8 cellular contexts compared by ENCODE assay signal in the genomic region with DNA sequence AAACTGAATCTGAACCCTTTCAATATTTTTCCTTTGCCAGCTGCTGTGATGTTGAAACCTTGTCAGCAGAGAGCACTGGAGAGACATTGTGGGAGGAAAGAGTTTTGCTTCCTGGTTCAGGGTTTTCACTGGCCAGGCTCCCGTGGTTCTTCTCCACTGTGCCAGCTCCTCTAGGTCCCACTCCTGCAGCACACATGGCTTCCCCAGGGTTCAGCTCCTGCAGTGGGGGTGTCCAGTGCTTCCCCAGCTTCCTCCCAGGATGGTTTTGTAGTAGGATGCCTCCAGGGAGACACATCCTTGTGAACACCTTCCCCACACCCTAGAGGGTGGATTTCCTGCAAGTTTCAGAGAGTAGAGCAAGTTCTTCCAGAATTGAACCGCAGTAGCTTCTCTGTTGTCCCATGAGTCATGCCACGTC. TPM values are rescaled to one million over a fixed set of nuclear protein-coding genes. Genes with fewer than 3 reads are reported as not detected.
A peak's percentile ranks its signal among the peaks of the same experiment; 100 is the strongest.
DNase-seq lines count a peak whose midpoint lies in the region; ATAC-seq and TF ChIP-seq lines count a peak whose summit lies in the region.

No MANE protein-coding gene starts in this region.

- peaks cover 3% of the 10 kb centered on the region for H3K27me3 Mint-ChIP-seq in activated CD8-positive, alpha-beta T cell treated with anti-CD3 and anti-CD28 coated beads, Interleukin-2, amount 10 ng/mL, durations not matched to agents 7 days and 5 days (ENCODE audit: low read depth)

- no peaks in the 10 kb centered on the region for H4K20me1 ChIP-seq in HCT116 (ENCODE audit: insufficient read depth)

- ATAC-seq in HCT116, result peak; percentile 90
- ATAC-seq in Panc1, result peak; percentile 89
- ATAC-seq in activated CD8-positive, alpha-beta T cell treated with anti-CD3 and anti-CD28 coated beads, Interleukin-2, amount 10 ng/mL, durations not matched to agents 7 days and 5 days, result no peak
- ATAC-seq in GM18520 (IDR thresholded peaks at IDR 0.05; ENCODE audit: unreplicated experiment), result no peak
- ATAC-seq in HG03139 (IDR thresholded peaks at IDR 0.05; ENCODE audit: unreplicated experiment), result no peak

- no peak overlapping the region for H3K27ac ChIP-seq in HCT116 (ENCODE audit: low read depth, low read length)
- H3K27ac ChIP-seq in Panc1 (ENCODE audit: low read length), result peak overlapping the region; percentile 31; the same call in 1 of the 2 replicates
- H3K27ac ChIP-seq in stomach, result peak overlapping the region in 2 of 5 donors; percentile 22 to 37

- TF ChIP-seq CTCF in HCT116 (IDR thresholded peaks at IDR 0.05 in 2 of 3, conservative IDR thresholded peaks at IDR 0.05 in 1 of 3; ENCODE audit: borderline replicate concordance in 1 of 3, insufficient read depth in 1 of 3, low read depth in 2 of 3, low read length in 2 of 3), result peak; percentile 37 to 59 (median 43); a peak in 5 of 6 replicates
- TF ChIP-seq CTCF in Panc1 (IDR thresholded peaks at IDR 0.05), result peak; percentile 63
- peak; percentile 48 for TF ChIP-seq CTCF in fibroblast of villous mesenchyme (IDR thresholded peaks at IDR 0.05; ENCODE audit: insufficient read depth, low read depth, low read length)
- peak in 4 of 7 experiments; percentile 20 to 50 (median 38) for TF ChIP-seq CTCF in stomach (IDR thresholded peaks at IDR 0.05)

- no peak overlapping the region for H3K27ac Mint-ChIP-seq in activated CD8-positive, alpha-beta T cell treated with anti-CD3 and anti-CD28 coated beads, Interleukin-2, amount 10 ng/mL, durations not matched to agents 7 days and 5 days

- TF ChIP-seq POLR2A in HCT116 (IDR thresholded peaks at IDR 0.05; ENCODE audit: borderline replicate concordance, extremely low read depth, insufficient read depth, insufficient read length) (no peak), stomach (IDR thresholded peaks at IDR 0.05) (no peak)

- CTCF ChIA-PET in HCT116 (lab: Charles Lee) (interaction anchor here (1.1 to 2.1 kb wide), 3 partner anchors 31 to 421 kb away, joined by 5 to 9 read pairs (median 8); no protein-coding TSS in a partner anchor), Panc1 (lab: Charles Lee) (no interaction called here)
- CTCF ChIA-PET in activated CD8-positive, alpha-beta T cell treated with anti-CD3 and anti-CD28 coated beads, Interleukin-2, amount 10 ng/mL, durations not matched to agents 7 days and 5 days (lab: Charles Lee), result no interaction called here

- WGBS in stomach, 5 donors, result 10 to 25% (median 21%) methylated on average over 3 of the region's 3 CpGs

- no peaks in the 10 kb centered on the region for H3K27me3 ChIP-seq in HCT116 (ENCODE audit: insufficient read depth, low read length)
- H3K27me3 ChIP-seq in Panc1 (ENCODE audit: control insufficient read depth, insufficient read depth, low read length), result no peaks in the 10 kb centered on the region
- H3K27me3 ChIP-seq in stomach, result no peaks in the 10 kb centered on the region

- H3K9me2 ChIP-seq in HCT116 (ENCODE audit: insufficient read depth), result no peaks in the 10 kb centered on the region

- no peak for TF ChIP-seq EP300 in stomach (IDR thresholded peaks at IDR 0.05)

- peak; percentile 36 for DNase-seq in Ammon's horn (ENCODE audit: low spot score)
- peak; percentile 35 for DNase-seq in HCT116 (ENCODE audit: low read depth, low spot score)
- DNase-seq in Panc1 (ENCODE audit: low read depth, low spot score), result no peak
- peak; percentile 36 for DNase-seq in fibroblast of villous mesenchyme (ENCODE audit: low read depth)
- DNase-seq in stomach, result peak; percentile 56
- DNase-seq in activated CD8-positive, alpha-beta T cell treated with anti-CD3 and anti-CD28 coated beads, Interleukin-2, amount 10 ng/mL, durations not matched to agents 7 days and 5 days, result no peak

- H3K9me3 Mint-ChIP-seq in activated CD8-positive, alpha-beta T cell treated with anti-CD3 and anti-CD28 coated beads, Interleukin-2, amount 10 ng/mL, durations not matched to agents 7 days and 5 days (ENCODE audit: insufficient read depth), result no peaks in the 10 kb centered on the region

- H3K9me3 ChIP-seq in HCT116 (ENCODE audit: control insufficient read depth in 1 of 2, insufficient read depth in 1 of 2, low read depth in 1 of 2, low read length in 2 of 2) (no peaks in the 10 kb centered on the region), Panc1 (ENCODE audit: control insufficient read depth, insufficient read depth, low read depth, low read length) (no peaks in the 10 kb centered on the region), stomach (no peaks in the 10 kb centered on the region)

- peak overlapping the region; percentile 70 for H2AFZ ChIP-seq in HCT116 (ENCODE audit: low read depth, low read length, poor library complexity, severe bottlenecking)

- peak; percentile 71 for TF ChIP-seq RAD21 in HCT116 (IDR thresholded peaks at IDR 0.05; ENCODE audit: low read depth)

- no peaks in the 10 kb centered on the region for H3K4me1 Mint-ChIP-seq in activated CD8-positive, alpha-beta T cell treated with anti-CD3 and anti-CD28 coated beads, Interleukin-2, amount 10 ng/mL, durations not matched to agents 7 days and 5 days (ENCODE audit: low read depth)

- in situ Hi-C loops in Panc1 (cut with HindIII; ENCODE audit: low pct_unique_long_range_greater_than_20kb, low sequenced_read_pairs), result no loop called here

- no peaks in the 10 kb centered on the region for H3K36me3 Mint-ChIP-seq in activated CD8-positive, alpha-beta T cell treated with anti-CD3 and anti-CD28 coated beads, Interleukin-2, amount 10 ng/mL, durations not matched to agents 7 days and 5 days (ENCODE audit: low read depth)

- H3K79me2 ChIP-seq in HCT116 (ENCODE audit: insufficient read depth, low read length), result no peaks in the 10 kb centered on the region

- peak overlapping the region; percentile 66 for H3K4me2 ChIP-seq in HCT116 (ENCODE audit: low read length)

- RAD21 ChIA-PET in HCT116 (lab: Charles Lee; ENCODE audit: low non-redundant PET in 1 of 2, low total read pairs in 2 of 2, uncharacterized antibody in 2 of 2, unreplicated experiment in 2 of 2), result interaction anchor here (0.6 to 0.9 kb wide), 2 partner anchors 368 to 1182 kb away, joined by 3 to 4 read pairs; no protein-coding TSS in a partner anchor

- peaks cover 0 to 8% of the 10 kb centered on the region in 2 experiments; a peak in 2 of 4 replicates for H3K4me1 ChIP-seq in HCT116 (ENCODE audit: control insufficient read depth in 1 of 2, insufficient read depth in 2 of 2, low read length in 2 of 2)
- H3K4me1 ChIP-seq in Panc1 (ENCODE audit: control insufficient read depth, insufficient read depth, low read length), result no peaks in the 10 kb centered on the region; the same call in 1 of the 2 replicates
- H3K4me1 ChIP-seq in stomach, result peaks cover 0 to 8% (median 4%) of the 10 kb centered on the region in 4 donors

- POLR2A ChIA-PET in HCT116 (lab: Charles Lee), result no interaction called here
- POLR2A ChIA-PET in Panc1 (lab: Charles Lee), result no interaction called here
- POLR2A ChIA-PET in activated CD8-positive, alpha-beta T cell treated with anti-CD3 and anti-CD28 coated beads, Interleukin-2, amount 10 ng/mL, durations not matched to agents 7 days and 5 days (lab: Charles Lee), result no interaction called here

- peak overlapping the region in 1 of 2 experiments; percentile 33; a peak in 1 of 4 replicates for H3K4me3 ChIP-seq in HCT116 (replicated peaks in 1 of 2; ENCODE audit: low read depth in 1 of 2, low read length in 2 of 2)
- peak overlapping the region in 1 of 2 experiments; percentile 33; a peak in 2 of 4 replicates for H3K4me3 ChIP-seq in Panc1 (ENCODE audit: low read depth in 2 of 2, low read length in 2 of 2)
- no peak overlapping the region for H3K4me3 ChIP-seq in fibroblast of villous mesenchyme (ENCODE audit: low read depth, low read length)
- no peak overlapping the region for H3K4me3 ChIP-seq in stomach

- BruUV-seq in HCT116 (replicated peaks; lab: Mats Ljungman, UMichigan) (no TSS peak), Panc1 (replicated peaks; lab: Mats Ljungman, UMichigan) (no TSS peak)

- H3K4me3 Mint-ChIP-seq in activated CD8-positive, alpha-beta T cell treated with anti-CD3 and anti-CD28 coated beads, Interleukin-2, amount 10 ng/mL, durations not matched to agents 7 days and 5 days, result no peak overlapping the region

- intact Hi-C loops in HCT116 (cut with micrococcal nuclease), result loop anchor here (1.0 kb wide), 1 partner anchor 368 kb away; no protein-coding TSS in a partner anchor
- intact Hi-C loops in Panc1 (cut with micrococcal nuclease; ENCODE audit: unreplicated experiment), result loop anchor here (10.0 kb wide), 1 partner anchor 369 kb away; no protein-coding TSS in a partner anchor
- intact Hi-C loops in stomach (cut with DNase I; ENCODE audit: low total_unique reads), result no loop called here

- H3K36me3 ChIP-seq in HCT116 (ENCODE audit: control insufficient read depth in 1 of 2, insufficient read depth in 2 of 2, low read length in 2 of 2) (no peaks in the 10 kb centered on the region), Panc1 (ENCODE audit: control insufficient read depth, insufficient read depth, low read length) (no peaks in the 10 kb centered on the region), stomach (no peaks in the 10 kb centered on the region)

- H3K9ac ChIP-seq in HCT116 (ENCODE audit: low read length), result no peak overlapping the region

TF ChIP-seq in HCT116, 20 proteins besides CTCF, POLR2A, EP300 and RAD21:
- TF ChIP-seq ELF1 (IDR thresholded peaks at IDR 0.05; ENCODE audit: borderline replicate concordance, low read depth) (peak; percentile 20; the same call in 1 of the 2 replicates), ZNF274 (IDR thresholded peaks at IDR 0.05; ENCODE audit: low read depth, low read length) (no peak)

RNA-seq across cellular contexts. Expression of gene SULT1C3, which starts 24.0 kb away (rescaled TPM):
- not detected for total RNA-seq in HCT116 (2021; ENCODE audit: unreplicated experiment)
- polyA plus RNA-seq in HCT116 (2012), result not detected in 2 replicates
- not detected for total RNA-seq in Panc1 (2021; ENCODE audit: unreplicated experiment)
- polyA plus RNA-seq in Panc1 (2012; ENCODE audit: insufficient read length), result not detected
- not detected in 2 replicates for total RNA-seq in fibroblast of villous mesenchyme
- total RNA-seq in stomach, result under 1 TPM in 1 of 5 donors, not detected in 4; 0.73 TPM
- polyA plus RNA-seq in stomach, result 1 to 10 TPM in 1 of 3 donors, not detected in 2; 2.1 TPM
- total RNA-seq in activated CD8-positive, alpha-beta T cell treated with anti-CD3 and anti-CD28 coated beads, Interleukin-2, amount 10 ng/mL, durations not matched to agents 7 days and 5 days, result not detected

Comparison
In these comparisons a context has a peak if more than half of its experiments do, and no peak if none do; other contexts are left out.
1. DNase-seq: peak in Ammon's horn (single experiment), HCT116 (single experiment), fibroblast of villous mesenchyme (single experiment) and stomach (single experiment); none in Panc1 (single experiment) and activated CD8-positive, alpha-beta T cell treated with anti-CD3 and anti-CD28 coated beads, Interleukin-2, amount 10 ng/mL, durations not matched to agents 7 days and 5 days (single experiment).
2. ATAC-seq: peak in HCT116 (single experiment) and Panc1 (single experiment); none in activated CD8-positive, alpha-beta T cell treated with anti-CD3 and anti-CD28 coated beads, Interleukin-2, amount 10 ng/mL, durations not matched to agents 7 days and 5 days (single experiment), GM18520 (single experiment) and HG03139 (single experiment).
3. Peak in every context shown above with its lines, with median percentiles within 50 percentile points of each other: CTCF ChIP-seq.